In genomic region chr3:46812237-46812791, GRCh38 we compare ENCODE assay signal across 1 cellular context.
TF ChIP-seq lines count a peak whose summit lies in the region.

No MANE protein-coding gene starts in this region.

TF ChIP-seq in endothelial cell of umbilical vein, 7 proteins besides CTCF, POLR2A, EP300 and RAD21:
- TF ChIP-seq MYC (IDR thresholded peaks at IDR 0.05; ENCODE audit: low read depth, low read length), result no peak
- no peak for TF ChIP-seq JUN (IDR thresholded peaks at IDR 0.05; ENCODE audit: borderline replicate concordance, insufficient read depth, insufficient read length, low read depth)
- TF ChIP-seq MAX (IDR thresholded peaks at IDR 0.05; ENCODE audit: insufficient read depth, insufficient read length), result no peak
- TF ChIP-seq FOS (IDR thresholded peaks at IDR 0.05; ENCODE audit: borderline replicate concordance, insufficient read depth, low read length), result no peak
- no peak for TF ChIP-seq EZH2 (IDR thresholded peaks at IDR 0.05; ENCODE audit: borderline replicate concordance, low read depth, low read length, severe bottlenecking)
- no peak for TF ChIP-seq POLR2AphosphoS5 (IDR thresholded peaks at IDR 0.05; ENCODE audit: insufficient read depth, low read depth, low read length)
- TF ChIP-seq GATA2 (IDR thresholded peaks at IDR 0.05; ENCODE audit: insufficient read depth, insufficient read length, low read depth, low read length), result no peak
TF ChIP-seq in endothelial cell of umbilical vein: peak in this region for 0.
